ENCODE assay signal across 17 cellular contexts in genomic region chr5:144422025-144422424, GRCh38.
DNase-seq lines count a peak whose midpoint lies in the region; TF ChIP-seq lines count a peak whose summit lies in the region.
"Had no signal": no experiment of that assay in that cellular context is flagged by ENCODE, and none has a peak within 500 bp of the region (broad histone marks: within the 10 kb centered on the region; RNA-seq: fewer than 3 reads in every experiment).

No MANE protein-coding gene starts in this region.

- H3K4me3 ChIP-seq in mesendoderm (ENCODE audit: low read length) (no peak overlapping the region), retinal pigment epithelial cell (ENCODE audit: low read length) (no peak overlapping the region)
- H3K4me3 ChIP-seq: A549, Peyer's patch, SJCRH30 had no signal

- no peaks in the 10 kb centered on the region for H3K79me2 ChIP-seq in mesendoderm (ENCODE audit: control insufficient read depth, insufficient read depth, low read length)

- no peaks in the 10 kb centered on the region for H3K79me1 ChIP-seq in mesendoderm (ENCODE audit: low read length)

- H4K5ac ChIP-seq in mesendoderm (ENCODE audit: low read length): no peak overlapping the region

- no peak overlapping the region for H2BK120ac ChIP-seq in mesendoderm (ENCODE audit: low read depth, low read length)

- DNase-seq in EH (ENCODE audit: low read depth) (peak; percentile 44), NCI-H82 treated with DMSO at 0.1 percent for 48 hours (lab: John Stamatoyannopoulos, UW; ENCODE audit: unreplicated experiment) (peak; percentile 15), mesendoderm (peak; percentile 76), retinal pigment epithelial cell (ENCODE audit: low read depth) (peak; percentile 49), NK-92 (lab: John Stamatoyannopoulos, UW; ENCODE audit: unreplicated experiment) (no peak), NCI-H2196 treated with DMSO at 0.1 percent for 48 hours (lab: John Stamatoyannopoulos, UW; ENCODE audit: unreplicated experiment) (no peak)
- no peak for DNase-seq in activated CD8-positive, alpha-beta memory T cell treated with anti-CD3 and anti-CD28 coated beads, Interleukin-2, amount 50 U/mL, for 4 hours
- DNase-seq: H7, Kasumi-1, MM.1S, NCI-H1048, NCI-H1417 treated with DMSO at 0.1 percent for 48 hours, NCI-H187, NCI-H69, Peyer's patch, SJCRH30 had no signal

- H3K36me3 ChIP-seq in mesendoderm (ENCODE audit: control insufficient read depth, insufficient read depth, low read length): no peaks in the 10 kb centered on the region
- H3K36me3 ChIP-seq: Peyer's patch, SJCRH30 had no signal

- no peak overlapping the region for H2BK5ac ChIP-seq in mesendoderm (ENCODE audit: low read length)

- H3K27ac ChIP-seq in mesendoderm (ENCODE audit: low read depth, low read length): no peak overlapping the region
- H3K27ac ChIP-seq: A549, Peyer's patch, SJCRH30 had no signal

- H3K27me3 ChIP-seq in mesendoderm (ENCODE audit: insufficient read depth, low read length, poor library complexity): no peaks in the 10 kb centered on the region
- H3K27me3 ChIP-seq: Peyer's patch, SJCRH30 had no signal

- no peak overlapping the region for H2BK15ac ChIP-seq in mesendoderm (replicated peaks; ENCODE audit: low read depth)

- H2AK5ac ChIP-seq in mesendoderm (ENCODE audit: low read length): no peak overlapping the region

- no peak for TF ChIP-seq CTCF in retinal pigment epithelial cell (conservative IDR thresholded peaks at IDR 0.05; ENCODE audit: low read depth, low read length)

- no peak overlapping the region for H3K18ac ChIP-seq in mesendoderm (ENCODE audit: low read length)

- H3K4ac ChIP-seq in mesendoderm (ENCODE audit: low read depth, low read length): no peak overlapping the region

- H3K23ac ChIP-seq in mesendoderm (ENCODE audit: low read length): no peak overlapping the region

- H4K8ac ChIP-seq in mesendoderm (ENCODE audit: low read depth, low read length): no peak overlapping the region

- no CpG with 5 or more reads among the region's 1 CpG for WGBS in mesendoderm (ENCODE audit: extremely low coverage, insufficient coverage, low lambda C conversion rate)

- H3K56ac ChIP-seq in mesendoderm (ENCODE audit: low read length): no peak overlapping the region

- H3K9ac ChIP-seq in mesendoderm (ENCODE audit: low read length): no peak overlapping the region

- no peak overlapping the region for H3K4me2 ChIP-seq in mesendoderm (ENCODE audit: low read length)
- H3K4me2 ChIP-seq: A549 had no signal

- peaks cover 3% of the 10 kb centered on the region for H3K4me1 ChIP-seq in mesendoderm (ENCODE audit: control insufficient read depth, low read depth, low read length)
- H3K4me1 ChIP-seq: A549, Peyer's patch, SJCRH30 had no signal

Comparison
In these comparisons a context has a peak if more than half of its experiments do, and no peak if none do; other contexts are left out.
1. DNase-seq: peak in EH (single experiment), NCI-H82 treated with DMSO at 0.1 percent for 48 hours (single experiment), mesendoderm (single experiment) and retinal pigment epithelial cell (single experiment); none in activated CD8-positive, alpha-beta memory T cell treated with anti-CD3 and anti-CD28 coated beads, Interleukin-2, amount 50 U/mL, for 4 hours (single experiment), NK-92 (single experiment) and NCI-H2196 treated with DMSO at 0.1 percent for 48 hours (single experiment).